13 cellular contexts compared by ENCODE assay signal in genomic region chr3:39327053-39327745, GRCh38.
DNase-seq lines count a peak whose midpoint lies in the region; ATAC-seq, FAIRE-seq and TF ChIP-seq lines count a peak whose summit lies in the region.
"Had no signal": no experiment of that assay in that cellular context is flagged by ENCODE, and none has a peak within 500 bp of the region (broad histone marks: within the 10 kb centered on the region; RNA-seq: fewer than 3 reads in every experiment).

No MANE protein-coding gene starts in this region.

- H3K36me3 ChIP-seq in WERI-Rb-1: no peaks in the 10 kb centered on the region
- H3K36me3 ChIP-seq: BLaER1, right atrium auricular region had no signal

- ATAC-seq in HG02759 (IDR thresholded peaks at IDR 0.05; ENCODE audit: unreplicated experiment) (peak; percentile 16), HG03571 (IDR thresholded peaks at IDR 0.05; ENCODE audit: unreplicated experiment) (no peak)
- ATAC-seq: K562 had no signal

- H3K4me3 ChIP-seq in GM12875 (ENCODE audit: low read depth, low read length): peak overlapping the region; percentile 16
- H3K4me3 ChIP-seq in WERI-Rb-1 (ENCODE audit: low read depth, low read length): no peak overlapping the region
- H3K4me3 ChIP-seq: BLaER1, K562, right atrium auricular region had no signal

- TF ChIP-seq CTCF in GM12875 (IDR thresholded peaks at IDR 0.05; ENCODE audit: borderline replicate concordance, insufficient read depth, low read depth, low read length): no peak
- TF ChIP-seq CTCF in WERI-Rb-1 (IDR thresholded peaks at IDR 0.05; ENCODE audit: low read depth, low read length): no peak

- peaks cover 4% of the 10 kb centered on the region for H3K9me3 ChIP-seq in WERI-Rb-1 (ENCODE audit: severe bottlenecking)
- H3K9me3 ChIP-seq: BLaER1, right atrium auricular region had no signal

- no peak for DNase-seq in GM19239 (ENCODE audit: insufficient read length, low spot score)
- DNase-seq in WERI-Rb-1: peak; percentile 65
- DNase-seq in kidney tubule cell (ENCODE audit: low spot score): no peak
- no peak for DNase-seq in NCI-H774 (lab: John Stamatoyannopoulos, UW)
- DNase-seq: NCI-H226 had no signal

- H3K27me3 ChIP-seq in WERI-Rb-1 (ENCODE audit: insufficient read depth, low read depth, severe bottlenecking): no peaks in the 10 kb centered on the region
- H3K27me3 ChIP-seq: BLaER1, right atrium auricular region had no signal

- no peak overlapping the region for H3K27ac ChIP-seq in WERI-Rb-1
- H3K27ac ChIP-seq: BLaER1, right atrium auricular region had no signal

- FAIRE-seq in GM19239 (lab: Jason Lieb, UNC): peak; percentile 73
- FAIRE-seq: endothelial cell of umbilical vein, islet of Langerhans, K562 had no signal
